34 cellular contexts compared by ENCODE assay signal in genomic region chr18:37222383-37223378, GRCh38.
A peak's percentile ranks its signal among the peaks of the same experiment; 100 is the strongest.
DNase-seq lines count a peak whose midpoint lies in the region; ATAC-seq, FAIRE-seq and TF ChIP-seq lines count a peak whose summit lies in the region.
"Had no signal": no experiment of that assay in that cellular context is flagged by ENCODE, and none has a peak within 500 bp of the region (broad histone marks: within the 10 kb centered on the region; RNA-seq: fewer than 3 reads in every experiment).

No MANE protein-coding gene starts in this region.

- no peak overlapping the region for H3K9ac ChIP-seq in astrocyte (ENCODE audit: low read length)
- H3K9ac ChIP-seq in smooth muscle cell (ENCODE audit: low read depth) = no peak overlapping the region
- H3K9ac ChIP-seq: BLaER1 treated with 17β-estradiol and CSF1 and Interleukin-3, amounts not matched to agents 10 nM and 100 nM had no signal

- no peaks in the 10 kb centered on the region for H3K9me3 Mint-ChIP-seq in CD8-positive, alpha-beta T cell
- H3K9me3 Mint-ChIP-seq in astrocyte (ENCODE audit: unreplicated experiment) (no peaks in the 10 kb centered on the region), nephron progenitor cell (peaks cover 20% of the 10 kb centered on the region)
- peaks cover 0 to 11% (median under 1%) of the 10 kb centered on the region in 8 donors for H3K9me3 Mint-ChIP-seq in CD4-positive, alpha-beta memory T cell
- H3K9me3 Mint-ChIP-seq: effector memory CD8-positive, alpha-beta T cell; HFFc6; stimulated activated naive B cell treated with anti-CD40 and anti-IgM and Interleukin-4, amounts not matched to agents 10 μg/mL and 1 μg/mL and 100 μg/mL, for 72 hours had no signal

- H3K27me3 ChIP-seq in CD8-positive, alpha-beta T cell (ENCODE audit: insufficient read depth, low read length) = no peaks in the 10 kb centered on the region
- H3K27me3 ChIP-seq in astrocyte (ENCODE audit: insufficient read depth, low read length) = no peaks in the 10 kb centered on the region
- H3K27me3 ChIP-seq in smooth muscle cell (ENCODE audit: low read depth) = no peaks in the 10 kb centered on the region
- H3K27me3 ChIP-seq in CD4-positive, alpha-beta memory T cell (ENCODE audit: insufficient read depth, low read length) = no peaks in the 10 kb centered on the region
- H3K27me3 ChIP-seq: BLaER1 treated with 17β-estradiol and CSF1 and Interleukin-3, amounts not matched to agents 10 nM and 100 nM; cardiac muscle cell; heart right ventricle; suprapubic skin; upper lobe of right lung had no signal

- no peaks in the 10 kb centered on the region for H3K27me3 Mint-ChIP-seq in CD8-positive, alpha-beta T cell (ENCODE audit: low read depth)
- H3K27me3 Mint-ChIP-seq in astrocyte (ENCODE audit: low read depth, unreplicated experiment) (peaks cover 9% of the 10 kb centered on the region), nephron progenitor cell (ENCODE audit: low read depth, poor library complexity) (peaks cover 6% of the 10 kb centered on the region)
- H3K27me3 Mint-ChIP-seq in CD4-positive, alpha-beta memory T cell = no peaks in the 10 kb centered on the region
- H3K27me3 Mint-ChIP-seq: activated naive CD8-positive, alpha-beta T cell; effector memory CD8-positive, alpha-beta T cell; stimulated activated naive B cell treated with anti-CD40 and anti-IgM and Interleukin-4, amounts not matched to agents 10 μg/mL and 1 μg/mL and 100 μg/mL, for 72 hours had no signal

- no peak overlapping the region for H2AFZ ChIP-seq in astrocyte (ENCODE audit: low read depth, low read length)
- no peak overlapping the region for H2AFZ ChIP-seq in smooth muscle cell (ENCODE audit: low read depth)

- 69% methylated on average over 8 of the region's 8 CpGs for WGBS in smooth muscle cell (ENCODE audit: low lambda C conversion rate)

- no peak overlapping the region for H3K4me2 ChIP-seq in astrocyte (ENCODE audit: low read length)
- no peak overlapping the region for H3K4me2 ChIP-seq in smooth muscle cell
- H3K4me2 ChIP-seq: BLaER1 treated with 17β-estradiol and CSF1 and Interleukin-3, amounts not matched to agents 10 nM and 100 nM had no signal

- H3K36me3 Mint-ChIP-seq in CD8-positive, alpha-beta T cell = peaks cover 40% of the 10 kb centered on the region
- H3K36me3 Mint-ChIP-seq in astrocyte (ENCODE audit: low read depth, unreplicated experiment) (peaks cover 2% of the 10 kb centered on the region), nephron progenitor cell (ENCODE audit: low read depth) (peaks cover 17% of the 10 kb centered on the region)
- H3K36me3 Mint-ChIP-seq in CD4-positive, alpha-beta memory T cell = peaks cover 30 to 42% of the 10 kb centered on the region in 2 donors

- intact Hi-C loops in CD8-positive, alpha-beta T cell (cut with DNase I, micrococcal nuclease) = no loop called here
- intact Hi-C loops in CD4-positive, alpha-beta memory T cell (cut with micrococcal nuclease) = no loop called here

- no peaks in the 10 kb centered on the region for H3F3A ChIP-seq in smooth muscle cell (ENCODE audit: low read depth)

- H3K27ac Mint-ChIP-seq in CD8-positive, alpha-beta T cell = peak overlapping the region; percentile 8
- H3K27ac Mint-ChIP-seq in astrocyte (ENCODE audit: unreplicated experiment) = peak overlapping the region; percentile 64
- H3K27ac Mint-ChIP-seq in nephron progenitor cell = peak overlapping the region; percentile 87
- no peak overlapping the region for H3K27ac Mint-ChIP-seq in CD4-positive, alpha-beta memory T cell
- H3K27ac Mint-ChIP-seq: activated naive CD8-positive, alpha-beta T cell; effector memory CD8-positive, alpha-beta T cell; HFFc6; stimulated activated naive B cell treated with anti-CD40 and anti-IgM and Interleukin-4, amounts not matched to agents 10 μg/mL and 1 μg/mL and 100 μg/mL, for 72 hours had no signal

- H4K20me1 ChIP-seq in astrocyte (ENCODE audit: insufficient read depth, low read length) (no peaks in the 10 kb centered on the region), smooth muscle cell (ENCODE audit: low read depth) (no peaks in the 10 kb centered on the region)
- H4K20me1 ChIP-seq: BLaER1 treated with 17β-estradiol and CSF1 and Interleukin-3, amounts not matched to agents 10 nM and 100 nM had no signal

- no peak for TF ChIP-seq CTCF in CD8-positive, alpha-beta T cell (IDR thresholded peaks at IDR 0.05)
- TF ChIP-seq CTCF in astrocyte (IDR thresholded peaks at IDR 0.05; ENCODE audit: insufficient read depth, low read depth, low read length) (no peak), nephron progenitor cell (IDR thresholded peaks at IDR 0.05) (no peak), smooth muscle cell (IDR thresholded peaks at IDR 0.05; ENCODE audit: borderline replicate concordance, insufficient read depth, poor library complexity, severe bottlenecking) (no peak)

- no peak for DNase-seq in CD8-positive, alpha-beta T cell
- peak; percentile 2 for DNase-seq in LHCN-M2 (ENCODE audit: low read depth)
- no peak for DNase-seq in astrocyte (ENCODE audit: low read depth)
- DNase-seq in nephron progenitor cell = no peak
- DNase-seq in smooth muscle cell (lab: John Stamatoyannopoulos, UW; ENCODE audit: unreplicated experiment) = no peak
- no peak for DNase-seq in CD4-positive, alpha-beta memory T cell
- DNase-seq: activated CD4-positive, alpha-beta T cell treated with anti-CD3 and anti-CD28 coated beads for 4 hours; activated CD8-positive, alpha-beta memory T cell treated with anti-CD3 and anti-CD28 coated beads for 24 hours; anterior cingulate cortex; COR-L47; DMS79; effector memory CD8-positive, alpha-beta T cell; foreskin melanocyte; GDM1; heart right ventricle; HFFc6; KG1; NCI-H1417 treated with DMSO at 0.1 percent for 48 hours; NCI-H2029 treated with DMSO at 0.1 percent for 48 hours; NCI-H2227 treated with DMSO at 0.1 percent for 48 hours; NCI-H748 treated with DMSO at 0.1 percent for 48 hours; nucleus accumbens; stimulated activated naive B cell treated with anti-CD40 and anti-IgM and Interleukin-4, amounts not matched to agents 10 μg/mL and 1 μg/mL and 100 μg/mL, for 72 hours; upper lobe of right lung had no signal

- no peaks in the 10 kb centered on the region for H3K4me1 Mint-ChIP-seq in CD8-positive, alpha-beta T cell (ENCODE audit: low read depth)
- H3K4me1 Mint-ChIP-seq in astrocyte (ENCODE audit: low read depth, unreplicated experiment) = no peaks in the 10 kb centered on the region
- H3K4me1 Mint-ChIP-seq in nephron progenitor cell = peaks cover 26% of the 10 kb centered on the region
- no peaks in the 10 kb centered on the region for H3K4me1 Mint-ChIP-seq in CD4-positive, alpha-beta memory T cell

- H3K79me2 ChIP-seq in astrocyte (ENCODE audit: insufficient read depth, low read length) (no peaks in the 10 kb centered on the region), smooth muscle cell (ENCODE audit: low read depth) (no peaks in the 10 kb centered on the region)

- no peaks in the 10 kb centered on the region for H3K36me3 ChIP-seq in CD8-positive, alpha-beta T cell (ENCODE audit: insufficient read depth, low read length)
- H3K36me3 ChIP-seq in astrocyte (ENCODE audit: insufficient read depth, low read length) = no peaks in the 10 kb centered on the region
- no peaks in the 10 kb centered on the region for H3K36me3 ChIP-seq in smooth muscle cell (ENCODE audit: low read depth)
- no peaks in the 10 kb centered on the region for H3K36me3 ChIP-seq in CD4-positive, alpha-beta memory T cell (ENCODE audit: insufficient read depth, low read length)
- H3K36me3 ChIP-seq: cardiac muscle cell, prostate gland, upper lobe of right lung had no signal

- no peaks in the 10 kb centered on the region for H3K4me1 ChIP-seq in CD8-positive, alpha-beta T cell (ENCODE audit: insufficient read depth, low read length)
- H3K4me1 ChIP-seq in astrocyte (ENCODE audit: insufficient read depth, low read length) = no peaks in the 10 kb centered on the region
- peaks cover 10% of the 10 kb centered on the region for H3K4me1 ChIP-seq in smooth muscle cell (ENCODE audit: low read depth)
- no peaks in the 10 kb centered on the region for H3K4me1 ChIP-seq in CD4-positive, alpha-beta memory T cell (ENCODE audit: insufficient read depth, low read length)
- H3K4me1 ChIP-seq: heart right ventricle, prostate gland, suprapubic skin, upper lobe of right lung had no signal

- H3K9me3 ChIP-seq in CD8-positive, alpha-beta T cell (ENCODE audit: low read length) = no peaks in the 10 kb centered on the region
- H3K9me3 ChIP-seq in astrocyte (ENCODE audit: insufficient read depth, low read depth, low read length) (no peaks in the 10 kb centered on the region), smooth muscle cell (replicated peaks; ENCODE audit: low read depth) (no peaks in the 10 kb centered on the region)
- no peaks in the 10 kb centered on the region for H3K9me3 ChIP-seq in CD4-positive, alpha-beta memory T cell (ENCODE audit: control insufficient read depth in 1 of 2, low read length in 2 of 2)
- H3K9me3 ChIP-seq: prostate gland, upper lobe of right lung had no signal

- FAIRE-seq in astrocyte (lab: Jason Lieb, UNC) = no peak
- FAIRE-seq: HTR-8/SVneo had no signal

- ATAC-seq in CD8-positive, alpha-beta T cell = no peak
- ATAC-seq in HG02610 (IDR thresholded peaks at IDR 0.05; ENCODE audit: unreplicated experiment) = no peak
- ATAC-seq in HG03571 (IDR thresholded peaks at IDR 0.05; ENCODE audit: unreplicated experiment) = no peak
- ATAC-seq: effector memory CD8-positive, alpha-beta T cell; heart right ventricle; stimulated activated naive B cell treated with anti-CD40 and anti-IgM and Interleukin-4, amounts not matched to agents 10 μg/mL and 1 μg/mL and 100 μg/mL, for 72 hours; upper lobe of right lung had no signal

- no peak overlapping the region for H3K4me3 ChIP-seq in CD8-positive, alpha-beta T cell (ENCODE audit: low read depth, low read length)
- H3K4me3 ChIP-seq in astrocyte (ENCODE audit: insufficient read depth, low read depth, low read length) (no peak overlapping the region), smooth muscle cell (no peak overlapping the region)
- H3K4me3 ChIP-seq in CD4-positive, alpha-beta memory T cell (ENCODE audit: low read length in 2 of 2) = no peak overlapping the region
- H3K4me3 ChIP-seq: BLaER1 treated with 17β-estradiol and CSF1 and Interleukin-3, amounts not matched to agents 10 nM and 100 nM; cardiac muscle cell; coronary artery; heart right ventricle; prostate gland; suprapubic skin; upper lobe of right lung had no signal

- no peak overlapping the region for H3K27ac ChIP-seq in CD8-positive, alpha-beta T cell (ENCODE audit: low read depth, low read length)
- H3K27ac ChIP-seq in astrocyte (ENCODE audit: low read depth, low read length) (no peak overlapping the region), smooth muscle cell (ENCODE audit: low read depth) (no peak overlapping the region)
- H3K27ac ChIP-seq in CD4-positive, alpha-beta memory T cell (ENCODE audit: low read depth, low read length) = no peak overlapping the region
- H3K27ac ChIP-seq: BLaER1 treated with 17β-estradiol and CSF1 and Interleukin-3, amounts not matched to agents 10 nM and 100 nM; cardiac muscle cell; coronary artery; heart right ventricle; prostate gland; suprapubic skin; upper lobe of right lung; VCaP had no signal

- POLR2A ChIA-PET in CD8-positive, alpha-beta T cell (lab: Charles Lee) = no interaction called here
- POLR2A ChIA-PET in CD4-positive, alpha-beta memory T cell (lab: Charles Lee; ENCODE audit: partially characterized antibody) = no interaction called here

- no peak overlapping the region for H3K4me3 Mint-ChIP-seq in CD8-positive, alpha-beta T cell
- H3K4me3 Mint-ChIP-seq in astrocyte (ENCODE audit: unreplicated experiment) (no peak overlapping the region), nephron progenitor cell (no peak overlapping the region)
- no peak overlapping the region for H3K4me3 Mint-ChIP-seq in CD4-positive, alpha-beta memory T cell
- H3K4me3 Mint-ChIP-seq: activated naive CD8-positive, alpha-beta T cell; effector memory CD8-positive, alpha-beta T cell; HFFc6; stimulated activated naive B cell treated with anti-CD40 and anti-IgM and Interleukin-4, amounts not matched to agents 10 μg/mL and 1 μg/mL and 100 μg/mL, for 72 hours had no signal

- CTCF ChIA-PET in CD8-positive, alpha-beta T cell (lab: Charles Lee) = no interaction called here
- CTCF ChIA-PET in CD4-positive, alpha-beta memory T cell (lab: Charles Lee; ENCODE audit: partially characterized antibody) = no interaction called here

Comparison
In these comparisons a context has a peak if more than half of its experiments do, and no peak if none do; other contexts are left out.
1. H3K27ac Mint-ChIP-seq: peak in CD8-positive, alpha-beta T cell (single experiment), astrocyte (single experiment) and nephron progenitor cell (single experiment); none in CD4-positive, alpha-beta memory T cell (0 of 7).